1 cellular context compared by ENCODE assay signal in genomic region chr18:27211569-27211968, GRCh38.
A peak's percentile ranks its signal among the peaks of the same experiment; 100 is the strongest.
TF ChIP-seq lines count a peak whose summit lies in the region.

No MANE protein-coding gene starts in this region.

TF ChIP-seq in HepG2, 621 proteins besides CTCF, POLR2A, EP300 and RAD21 (continued from another document):
- TF ChIP-seq REST (IDR thresholded peaks at IDR 0.05; ENCODE audit: borderline replicate concordance in 1 of 2, low read depth in 1 of 2, low read length in 2 of 2) (no peak), ZNF577 (CRISPR knock-in tag; IDR thresholded peaks at IDR 0.05; ENCODE audit: borderline replicate concordance, low read depth) (no peak), STAG1 (CRISPR knock-in tag; IDR thresholded peaks at IDR 0.05) (peak; percentile 12; the same call in 1 of the 2 replicates), TP53 (CRISPR knock-in tag; conservative IDR thresholded peaks at IDR 0.05) (no peak), ZNF383 (CRISPR knock-in tag; IDR thresholded peaks at IDR 0.05; ENCODE audit: borderline replicate concordance) (no peak), GMEB1 (CRISPR knock-in tag; IDR thresholded peaks at IDR 0.05; ENCODE audit: borderline replicate concordance) (no peak)
